30 cellular contexts compared by ENCODE assay signal in the genomic region with DNA sequence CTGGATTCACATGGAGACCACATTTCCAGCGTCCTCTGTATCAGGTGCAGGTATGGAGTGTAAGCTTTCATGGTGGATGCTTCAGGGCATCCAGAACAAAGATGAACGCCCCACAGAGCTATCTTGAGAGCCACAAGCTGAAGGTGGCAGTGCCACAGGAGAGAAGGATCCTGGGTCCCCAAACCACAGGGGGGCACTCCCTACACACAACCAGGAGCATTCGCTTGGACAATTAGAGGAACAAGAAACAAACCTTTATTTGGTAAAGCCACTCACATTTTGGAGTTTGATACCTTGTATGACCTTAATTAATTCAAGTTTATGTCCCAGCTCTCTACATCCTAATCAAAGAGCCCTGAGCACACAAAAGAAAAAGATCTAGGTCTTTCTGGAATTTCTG.
DNase-seq lines count a peak whose midpoint lies in the region; ATAC-seq, FAIRE-seq and TF ChIP-seq lines count a peak whose summit lies in the region.
"Had no signal": no experiment of that assay in that cellular context is flagged by ENCODE, and none has a peak within 500 bp of the region (broad histone marks: within the 10 kb centered on the region; RNA-seq: fewer than 3 reads in every experiment).

No MANE protein-coding gene starts in this region.

- peaks cover 14% of the 10 kb centered on the region for H3K4me1 ChIP-seq in A673 (ENCODE audit: insufficient read depth, low read length, poor library complexity, severe bottlenecking)
- H3K4me1 ChIP-seq in RWPE2 (ENCODE audit: insufficient read depth, poor library complexity, severe bottlenecking) = no peaks in the 10 kb centered on the region
- H3K4me1 ChIP-seq: psoas muscle, testis had no signal

- no peak overlapping the region for H3K4me3 ChIP-seq in A673 (ENCODE audit: low read depth, low read length, poor library complexity, severe bottlenecking)
- H3K4me3 ChIP-seq in NB4 (ENCODE audit: low read depth, low read length) = no peak overlapping the region
- H3K4me3 ChIP-seq in RWPE2 (ENCODE audit: severe bottlenecking) = no peak overlapping the region
- H3K4me3 ChIP-seq in lower leg skin (ENCODE audit: low read depth, poor library complexity, severe bottlenecking) = no peak overlapping the region
- H3K4me3 ChIP-seq: MG63, psoas muscle, testis had no signal

- intact Hi-C loops in A673 (cut with micrococcal nuclease; ENCODE audit: unreplicated experiment) = no loop called here
- intact Hi-C loops in lower leg skin (cut with DNase I; ENCODE audit: low total_unique reads) = no loop called here

- H3K27me3 ChIP-seq in A673 (replicated peaks; ENCODE audit: insufficient read depth, low read depth, low read length, poor library complexity) (no peaks in the 10 kb centered on the region), RWPE2 (ENCODE audit: insufficient read depth, poor library complexity, severe bottlenecking) (no peaks in the 10 kb centered on the region)
- H3K27me3 ChIP-seq: testis had no signal

- CTCF ChIA-PET in A673 (lab: Charles Lee) = no interaction called here

- BruUV-seq in A673 (replicated peaks; lab: Mats Ljungman, UMichigan) = no TSS peak

- H3K27ac Mint-ChIP-seq in nephron progenitor cell = no peak overlapping the region
- H3K27ac Mint-ChIP-seq: activated CD8-positive, alpha-beta memory T cell treated with anti-CD3 and anti-CD28 coated beads, Interleukin-2, amount 10 ng/mL, durations not matched to agents 7 days and 5 days; immature natural killer cell; WTC11 had no signal

- peak; percentile 48; the same call in 2 of the 3 replicates for ATAC-seq in RWPE2 (ENCODE audit: low read depth)
- ATAC-seq in GM21526 (IDR thresholded peaks at IDR 0.05; ENCODE audit: low FRiP score, unreplicated experiment) = no peak
- ATAC-seq: activated CD8-positive, alpha-beta memory T cell treated with anti-CD3 and anti-CD28 coated beads, Interleukin-2, amount 10 ng/mL, durations not matched to agents 7 days and 5 days; left lobe of liver; psoas muscle; Right ventricle myocardium inferior; WTC11 had no signal

- WGBS in lower leg skin, 2 donors = 66 to 76% methylated on average over 3 of the region's 3 CpGs

- no peak for FAIRE-seq in D721Med (lab: Jason Lieb, UNC)
- FAIRE-seq: H1, urothelium cell line had no signal

- TF ChIP-seq POLR2A in NB4 (IDR thresholded peaks at IDR 0.05; ENCODE audit: extremely low read depth, insufficient read length) (no peak), lower leg skin (IDR thresholded peaks at IDR 0.05) (no peak)

- no peak overlapping the region for H3K27ac ChIP-seq in A673 (ENCODE audit: low read depth, low read length, poor library complexity, severe bottlenecking)
- H3K27ac ChIP-seq in RWPE2 (ENCODE audit: poor library complexity, severe bottlenecking) = no peak overlapping the region
- H3K27ac ChIP-seq: neutrophil, psoas muscle, testis had no signal

- H3K9me3 ChIP-seq in A673 (ENCODE audit: low read depth, low read length, poor library complexity, severe bottlenecking) (no peaks in the 10 kb centered on the region), RWPE2 (ENCODE audit: severe bottlenecking) (no peaks in the 10 kb centered on the region)
- H3K9me3 ChIP-seq: MG63, neutrophil, psoas muscle, testis had no signal

- no peaks in the 10 kb centered on the region for H3K36me3 Mint-ChIP-seq in nephron progenitor cell (ENCODE audit: low read depth)
- H3K36me3 Mint-ChIP-seq: activated CD8-positive, alpha-beta memory T cell treated with anti-CD3 and anti-CD28 coated beads, Interleukin-2, amount 10 ng/mL, durations not matched to agents 7 days and 5 days; immature natural killer cell; WTC11 had no signal

- H3K27me3 Mint-ChIP-seq in nephron progenitor cell (ENCODE audit: low read depth, poor library complexity) = peaks cover 11% of the 10 kb centered on the region

- POLR2A ChIA-PET in A673 (lab: Charles Lee; ENCODE audit: low non-redundant PET) = no interaction called here

- H3K9me3 Mint-ChIP-seq in nephron progenitor cell = no peaks in the 10 kb centered on the region
- H3K9me3 Mint-ChIP-seq: immature natural killer cell, WTC11 had no signal

- DNase-seq in A673 (ENCODE audit: low spot score) = no peak
- DNase-seq in D721Med (ENCODE audit: insufficient read length, low spot score) = no peak
- no peak for DNase-seq in NB4 (ENCODE audit: low read depth)
- DNase-seq in RWPE2 (ENCODE audit: low spot score) = peak; percentile 14
- no peak for DNase-seq in superior temporal gyrus (ENCODE audit: extremely low spot score)
- no peak for DNase-seq in lower leg skin (ENCODE audit: low spot score in 2 of 2)
- no peak for DNase-seq in nephron progenitor cell
- DNase-seq: activated CD8-positive, alpha-beta memory T cell treated with anti-CD3 and anti-CD28 coated beads, Interleukin-2, amount 10 ng/mL, durations not matched to agents 7 days and 5 days; activated naive CD4-positive, alpha-beta T cell; activated T-cell treated with anti-CD3 and anti-CD28 coated beads, Interleukin-2, amount 50 U/mL, for 48 hours; C1 segment of cervical spinal cord; hippocampal formation; immature natural killer cell; mesendoderm; MG63; NCI-H146; NCI-H2227 treated with DMSO at 0.1 percent for 48 hours; NCI-H748 treated with DMSO at 0.1 percent for 48 hours; psoas muscle; stimulated activated CD4-positive, alpha-beta T cell treated with anti-CD3 and anti-CD28 coated beads, Interleukin-15, amount 100 ng/mL, for 24 hours; stimulated activated naive CD4-positive, alpha-beta T cell treated with Interleukin-2 at 50 U/mL for 16 hours; T1000; testis had no signal

- H3K36me3 ChIP-seq in A673 (ENCODE audit: insufficient read depth, low read length, poor library complexity, severe bottlenecking) = no peaks in the 10 kb centered on the region
- no peaks in the 10 kb centered on the region for H3K36me3 ChIP-seq in RWPE2 (ENCODE audit: low read depth)
- H3K36me3 ChIP-seq: MG63, neutrophil had no signal

- peaks cover 36% of the 10 kb centered on the region for H3K4me1 Mint-ChIP-seq in nephron progenitor cell
- H3K4me1 Mint-ChIP-seq: activated CD8-positive, alpha-beta memory T cell treated with anti-CD3 and anti-CD28 coated beads, Interleukin-2, amount 10 ng/mL, durations not matched to agents 7 days and 5 days; immature natural killer cell had no signal

- H3K4me3 Mint-ChIP-seq in nephron progenitor cell = no peak overlapping the region
- H3K4me3 Mint-ChIP-seq: activated CD8-positive, alpha-beta memory T cell treated with anti-CD3 and anti-CD28 coated beads, Interleukin-2, amount 10 ng/mL, durations not matched to agents 7 days and 5 days; immature natural killer cell; WTC11 had no signal

- TF ChIP-seq CTCF in A673 (conservative IDR thresholded peaks at IDR 0.05; ENCODE audit: low read depth, low read length) (peak; percentile 40), D721Med (IDR thresholded peaks at IDR 0.05; ENCODE audit: insufficient read depth, missing control alignments) (peak; percentile 38), NB4 (IDR thresholded peaks at IDR 0.05; ENCODE audit: low read depth, low read length) (peak; percentile 15), RWPE2 (IDR thresholded peaks at IDR 0.05; ENCODE audit: poor library complexity, severe bottlenecking) (peak; percentile 64), lower leg skin (IDR thresholded peaks at IDR 0.05) (no peak), nephron progenitor cell (IDR thresholded peaks at IDR 0.05) (no peak)

Comparison
In these comparisons a context has a peak if more than half of its experiments do, and no peak if none do; other contexts are left out.
1. CTCF ChIP-seq: peak in A673 (single experiment), D721Med (single experiment), NB4 (single experiment) and RWPE2 (single experiment); none in lower leg skin (0 of 3) and nephron progenitor cell (single experiment).